ENCODE assay signal across 1 cellular context in genomic region chr11:77130763-77131513, GRCh38.
TF ChIP-seq lines count a peak whose summit lies in the region.

No MANE protein-coding gene starts in this region.

TF ChIP-seq in HepG2, 621 proteins besides CTCF, POLR2A, EP300 and RAD21 (continued from another document and continues in another):
- TF ChIP-seq ZNF749 (CRISPR knock-in tag; IDR thresholded peaks at IDR 0.05; ENCODE audit: borderline replicate concordance) (no peak), MTF1 (CRISPR knock-in tag; IDR thresholded peaks at IDR 0.05) (no peak), TFDP1 (CRISPR knock-in tag; IDR thresholded peaks at IDR 0.05; ENCODE audit: borderline replicate concordance) (no peak), ZNF883 (CRISPR knock-in tag; IDR thresholded peaks at IDR 0.05; ENCODE audit: not compliant biosample characterization) (no peak), ZNF557 (CRISPR knock-in tag; IDR thresholded peaks at IDR 0.05) (no peak), ZNF292 (CRISPR knock-in tag; IDR thresholded peaks at IDR 0.05; ENCODE audit: borderline replicate concordance, low read depth) (peak; percentile 87; the same call in 1 of the 2 replicates), FOXA1 (IDR thresholded peaks at IDR 0.05) (no peak), FOXA1 (CRISPR knock-in tag; IDR thresholded peaks at IDR 0.05) (peak; percentile 84), THAP7 (CRISPR knock-in tag; IDR thresholded peaks at IDR 0.05) (peak; percentile 85; the same call in 1 of the 2 replicates), HNF4G (IDR thresholded peaks at IDR 0.05; ENCODE audit: borderline replicate concordance, low read depth, low read length) (peak; percentile 28; the same call in 1 of the 2 replicates), HNF4G (CRISPR knock-in tag; IDR thresholded peaks at IDR 0.05; ENCODE audit: borderline replicate concordance, low read depth) (no peak), HDAC1 (CRISPR knock-in tag; IDR thresholded peaks at IDR 0.05) (peak; percentile 73), SNAPC5 (CRISPR knock-in tag; IDR thresholded peaks at IDR 0.05; ENCODE audit: borderline replicate concordance) (no peak), HOXA3 (CRISPR knock-in tag; IDR thresholded peaks at IDR 0.05) (peak; percentile 74), ZNF800 (CRISPR knock-in tag; IDR thresholded peaks at IDR 0.05) (no peak), ZNF777 (CRISPR knock-in tag; IDR thresholded peaks at IDR 0.05) (no peak), ZNF441 (CRISPR knock-in tag; IDR thresholded peaks at IDR 0.05; ENCODE audit: borderline replicate concordance) (no peak), ZNF12 (CRISPR knock-in tag; IDR thresholded peaks at IDR 0.05) (no peak), MYNN (CRISPR knock-in tag; IDR thresholded peaks at IDR 0.05; ENCODE audit: low read depth) (no peak), MTA3 (CRISPR knock-in tag; IDR thresholded peaks at IDR 0.05) (no peak), GABPB1 (CRISPR knock-in tag; IDR thresholded peaks at IDR 0.05) (0 out of 2 replicates have a peak, but pooled peaks have one; percentile 13), ZSCAN29 (CRISPR knock-in tag; conservative IDR thresholded peaks at IDR 0.05) (no peak), ZSCAN22 (CRISPR knock-in tag; IDR thresholded peaks at IDR 0.05) (no peak), CHD2 (IDR thresholded peaks at IDR 0.05; ENCODE audit: low read depth, low read length) (no peak), KLF13 (CRISPR knock-in tag; IDR thresholded peaks at IDR 0.05) (no peak), ARID3A (IDR thresholded peaks at IDR 0.05; ENCODE audit: low read depth, low read length) (no peak), ZNF460 (CRISPR knock-in tag; IDR thresholded peaks at IDR 0.05; ENCODE audit: borderline replicate concordance) (no peak), TCF12 (IDR thresholded peaks at IDR 0.05) (no peak), TCF12 (CRISPR knock-in tag; IDR thresholded peaks at IDR 0.05) (no peak), ZFP82 (CRISPR knock-in tag; IDR thresholded peaks at IDR 0.05; ENCODE audit: borderline replicate concordance) (no peak), MBD4 (IDR thresholded peaks at IDR 0.05; ENCODE audit: borderline replicate concordance, low read length) (no peak), ZNF691 (CRISPR knock-in tag; IDR thresholded peaks at IDR 0.05; ENCODE audit: borderline replicate concordance, low read depth) (peak; percentile 40; the same call in 1 of the 2 replicates), ELF4 (CRISPR knock-in tag; IDR thresholded peaks at IDR 0.05; ENCODE audit: borderline replicate concordance) (no peak), SRSF1 (optimal IDR thresholded peaks at IDR 0.05; ENCODE audit: low read depth, low read length) (no peak), ARNT (IDR thresholded peaks at IDR 0.05) (no peak), RXRB (CRISPR knock-in tag; IDR thresholded peaks at IDR 0.05; ENCODE audit: borderline replicate concordance) (peak; percentile 87), RELA (CRISPR knock-in tag; IDR thresholded peaks at IDR 0.05) (no peak), TFAP4 (IDR thresholded peaks at IDR 0.05; ENCODE audit: borderline replicate concordance, low read depth) (peak; percentile 53; the same call in 1 of the 2 replicates), TIGD3 (CRISPR knock-in tag; IDR thresholded peaks at IDR 0.05; ENCODE audit: borderline replicate concordance) (no peak), ZC3H4 (CRISPR knock-in tag; IDR thresholded peaks at IDR 0.05; ENCODE audit: borderline replicate concordance) (no peak), ZNF276 (CRISPR knock-in tag; IDR thresholded peaks at IDR 0.05; ENCODE audit: low read depth) (no peak)
- TF ChIP-seq, protein P1, sequence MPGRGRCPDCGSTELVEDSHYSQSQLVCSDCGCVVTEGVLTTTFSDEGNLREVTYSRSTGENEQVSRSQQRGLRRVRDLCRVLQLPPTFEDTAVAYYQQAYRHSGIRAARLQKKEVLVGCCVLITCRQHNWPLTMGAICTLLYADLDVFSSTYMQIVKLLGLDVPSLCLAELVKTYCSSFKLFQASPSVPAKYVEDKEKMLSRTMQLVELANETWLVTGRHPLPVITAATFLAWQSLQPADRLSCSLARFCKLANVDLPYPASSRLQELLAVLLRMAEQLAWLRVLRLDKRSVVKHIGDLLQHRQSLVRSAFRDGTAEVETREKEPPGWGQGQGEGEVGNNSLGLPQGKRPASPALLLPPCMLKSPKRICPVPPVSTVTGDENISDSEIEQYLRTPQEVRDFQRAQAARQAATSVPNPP (CRISPR knock-in tag; IDR thresholded peaks at IDR 0.05) = 0 out of 2 replicates have a peak, but pooled peaks have one; percentile 27
- TF ChIP-seq, protein P2, sequence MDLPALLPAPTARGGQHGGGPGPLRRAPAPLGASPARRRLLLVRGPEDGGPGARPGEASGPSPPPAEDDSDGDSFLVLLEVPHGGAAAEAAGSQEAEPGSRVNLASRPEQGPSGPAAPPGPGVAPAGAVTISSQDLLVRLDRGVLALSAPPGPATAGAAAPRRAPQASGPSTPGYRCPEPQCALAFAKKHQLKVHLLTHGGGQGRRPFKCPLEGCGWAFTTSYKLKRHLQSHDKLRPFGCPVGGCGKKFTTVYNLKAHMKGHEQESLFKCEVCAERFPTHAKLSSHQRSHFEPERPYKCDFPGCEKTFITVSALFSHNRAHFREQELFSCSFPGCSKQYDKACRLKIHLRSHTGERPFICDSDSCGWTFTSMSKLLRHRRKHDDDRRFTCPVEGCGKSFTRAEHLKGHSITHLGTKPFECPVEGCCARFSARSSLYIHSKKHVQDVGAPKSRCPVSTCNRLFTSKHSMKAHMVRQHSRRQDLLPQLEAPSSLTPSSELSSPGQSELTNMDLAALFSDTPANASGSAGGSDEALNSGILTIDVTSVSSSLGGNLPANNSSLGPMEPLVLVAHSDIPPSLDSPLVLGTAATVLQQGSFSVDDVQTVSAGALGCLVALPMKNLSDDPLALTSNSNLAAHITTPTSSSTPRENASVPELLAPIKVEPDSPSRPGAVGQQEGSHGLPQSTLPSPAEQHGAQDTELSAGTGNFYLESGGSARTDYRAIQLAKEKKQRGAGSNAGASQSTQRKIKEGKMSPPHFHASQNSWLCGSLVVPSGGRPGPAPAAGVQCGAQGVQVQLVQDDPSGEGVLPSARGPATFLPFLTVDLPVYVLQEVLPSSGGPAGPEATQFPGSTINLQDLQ (CRISPR knock-in tag; IDR thresholded peaks at IDR 0.05) = no peak
- TF ChIP-seq, protein P3, sequence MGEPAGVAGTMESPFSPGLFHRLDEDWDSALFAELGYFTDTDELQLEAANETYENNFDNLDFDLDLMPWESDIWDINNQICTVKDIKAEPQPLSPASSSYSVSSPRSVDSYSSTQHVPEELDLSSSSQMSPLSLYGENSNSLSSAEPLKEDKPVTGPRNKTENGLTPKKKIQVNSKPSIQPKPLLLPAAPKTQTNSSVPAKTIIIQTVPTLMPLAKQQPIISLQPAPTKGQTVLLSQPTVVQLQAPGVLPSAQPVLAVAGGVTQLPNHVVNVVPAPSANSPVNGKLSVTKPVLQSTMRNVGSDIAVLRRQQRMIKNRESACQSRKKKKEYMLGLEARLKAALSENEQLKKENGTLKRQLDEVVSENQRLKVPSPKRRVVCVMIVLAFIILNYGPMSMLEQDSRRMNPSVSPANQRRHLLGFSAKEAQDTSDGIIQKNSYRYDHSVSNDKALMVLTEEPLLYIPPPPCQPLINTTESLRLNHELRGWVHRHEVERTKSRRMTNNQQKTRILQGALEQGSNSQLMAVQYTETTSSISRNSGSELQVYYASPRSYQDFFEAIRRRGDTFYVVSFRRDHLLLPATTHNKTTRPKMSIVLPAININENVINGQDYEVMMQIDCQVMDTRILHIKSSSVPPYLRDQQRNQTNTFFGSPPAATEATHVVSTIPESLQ (CRISPR knock-in tag; conservative IDR thresholded peaks at IDR 0.05) = no peak
